8 cellular contexts compared by ENCODE assay signal in the genomic region with DNA sequence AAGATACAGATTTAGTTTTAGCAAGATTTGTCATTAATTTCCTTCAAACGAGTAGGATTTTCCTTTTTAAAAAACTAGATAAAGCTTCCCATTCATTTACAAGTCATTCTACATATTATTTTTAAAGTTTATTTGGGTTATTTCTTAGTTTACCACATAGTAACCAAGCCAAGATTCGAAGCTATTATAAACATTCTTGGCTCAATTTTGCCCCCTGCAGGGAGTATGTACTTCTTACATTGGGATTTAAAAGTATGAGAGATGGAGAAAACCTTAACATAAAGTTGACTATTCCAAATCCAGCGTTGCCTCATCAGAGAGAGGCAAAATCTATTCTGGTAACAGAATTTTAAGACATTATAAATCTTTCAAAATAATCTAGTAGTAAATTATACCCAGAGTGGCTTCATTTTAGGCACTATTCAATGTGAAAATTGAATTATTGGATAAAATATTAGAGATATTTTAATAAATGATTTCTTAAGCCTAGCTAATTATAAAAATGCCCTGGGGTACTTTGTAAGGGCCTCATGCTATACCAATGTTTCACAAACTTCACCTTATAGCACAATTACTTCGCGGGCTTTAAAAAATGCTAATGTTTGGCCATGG. TPM values are rescaled to one million over a fixed set of nuclear protein-coding genes. Genes with fewer than 3 reads are reported as not detected.
A peak's percentile ranks its signal among the peaks of the same experiment; 100 is the strongest.
DNase-seq lines count a peak whose midpoint lies in the region; ATAC-seq and TF ChIP-seq lines count a peak whose summit lies in the region.

No MANE protein-coding gene starts in this region.

- POLR2A ChIA-PET in BJ (lab: Charles Lee), result no interaction called here

- no peaks in the 10 kb centered on the region for H3K27me3 ChIP-seq in BJ (ENCODE audit: control insufficient read depth, insufficient read depth, low read length)

- H3K27me3 Mint-ChIP-seq in stimulated activated naive CD8-positive, alpha-beta T cell treated with anti-CD3 and anti-CD28 coated beads, Interleukin-15, amount 100 ng/mL, for 72 hours, result no peaks in the 10 kb centered on the region

- intact Hi-C loops in left ventricle myocardium superior (cut with micrococcal nuclease), result loop anchor here (5.0 kb wide), 1 partner anchor 282 kb away; no protein-coding TSS in a partner anchor

- peaks cover 8 to 16% of the 10 kb centered on the region in 2 donors for H3K9me3 Mint-ChIP-seq in stimulated activated naive CD8-positive, alpha-beta T cell treated with anti-CD3 and anti-CD28 coated beads, Interleukin-15, amount 100 ng/mL, for 72 hours

- CTCF ChIA-PET in BJ (lab: Yijun Ruan, JAX), result interaction anchor here (0.5 to 1.5 kb wide), 10 partner anchors 10 to 421 kb away, joined by 3 to 4 read pairs (median 3); no protein-coding TSS in a partner anchor

- in situ Hi-C loops in SK-MEL-5 (cut with HindIII; ENCODE audit: low pct_unique_long_range_greater_than_20kb, low sequenced_read_pairs), result no loop called here

- peak; percentile 52 for TF ChIP-seq CTCF in BJ (IDR thresholded peaks at IDR 0.05; ENCODE audit: insufficient read depth, low read depth, low read length)

- no peaks in the 10 kb centered on the region for H3K4me1 Mint-ChIP-seq in stimulated activated naive CD8-positive, alpha-beta T cell treated with anti-CD3 and anti-CD28 coated beads, Interleukin-15, amount 100 ng/mL, for 72 hours

- H3K4me3 ChIP-seq in BJ (ENCODE audit: low read depth, low read length), result no peak overlapping the region

- H3K36me3 ChIP-seq in BJ (ENCODE audit: control insufficient read depth, insufficient read depth, low read length), result no peaks in the 10 kb centered on the region; the same call in none of the 2 replicates

- no peak overlapping the region for H3K4me3 Mint-ChIP-seq in stimulated activated naive CD8-positive, alpha-beta T cell treated with anti-CD3 and anti-CD28 coated beads, Interleukin-15, amount 100 ng/mL, for 72 hours

- no peak for DNase-seq in BJ (ENCODE audit: low read depth)
- peak; percentile 52 for DNase-seq in H4 (ENCODE audit: low spot score)
- DNase-seq in SK-MEL-5 (ENCODE audit: low read depth, low spot score), result peak; percentile 73
- no peak for DNase-seq in left ventricle myocardium superior
- DNase-seq in activated CD4-positive, alpha-beta T cell treated with anti-CD3 and anti-CD28 coated beads, Interleukin-2, amount 50 U/mL, for 48 hours, result no peak
- no peak for DNase-seq in stimulated activated naive CD8-positive, alpha-beta T cell treated with anti-CD3 and anti-CD28 coated beads, Interleukin-15, amount 100 ng/mL, for 72 hours
- DNase-seq in islet precursor cell, result no peak

- H3K27ac Mint-ChIP-seq in stimulated activated naive CD8-positive, alpha-beta T cell treated with anti-CD3 and anti-CD28 coated beads, Interleukin-15, amount 100 ng/mL, for 72 hours, result no peak overlapping the region

- ATAC-seq in left ventricle myocardium superior, result peak; percentile 57
- no peak for ATAC-seq in HG03460 (IDR thresholded peaks at IDR 0.05; ENCODE audit: unreplicated experiment)
- ATAC-seq in stimulated activated naive CD8-positive, alpha-beta T cell treated with anti-CD3 and anti-CD28 coated beads, Interleukin-15, amount 100 ng/mL, for 72 hours, result no peak

RNA-seq across cellular contexts. Expression of gene FBN2, which starts 39.1 kb away (rescaled TPM):
- polyA plus RNA-seq in BJ (2011; rRNA removed), result 141 and 157 TPM in 2 replicates
- polyA minus RNA-seq in BJ (2011; rRNA and poly(A)+ RNA removed), result 294 and 372 TPM in 2 replicates
- total RNA-seq in H4 (2014; rRNA removed; shearing (Covaris generic)), result 7.6 and 8.8 TPM in 2 replicates
- total RNA-seq in SK-MEL-5 (2014; rRNA removed; shearing (Covaris generic)), result 0.34 and 0.43 TPM in 2 replicates
- 0.49 and 0.87 TPM in 2 replicates for polyA plus RNA-seq in SK-MEL-5 (2015; cell fraction: cytosol; rRNA removed)
- polyA plus RNA-seq in SK-MEL-5 (2015; cell fraction: nucleus; rRNA removed), result 0.28 and 0.54 TPM in 2 replicates
- 10.0 TPM for total RNA-seq in left ventricle myocardium superior

Comparison
In these comparisons a context has a peak if more than half of its experiments do, and no peak if none do; other contexts are left out.
1. DNase-seq: peak in H4 (single experiment) and SK-MEL-5 (single experiment); none in BJ (single experiment), left ventricle myocardium superior (single experiment), activated CD4-positive, alpha-beta T cell treated with anti-CD3 and anti-CD28 coated beads, Interleukin-2, amount 50 U/mL, for 48 hours (0 of 2), stimulated activated naive CD8-positive, alpha-beta T cell treated with anti-CD3 and anti-CD28 coated beads, Interleukin-15, amount 100 ng/mL, for 72 hours (0 of 2) and islet precursor cell (single experiment).